Comparison of ENCODE assay signal across 8 cellular contexts in genomic region chr20:49846206-49846807, GRCh38. TPM values are rescaled to one million over a fixed set of nuclear protein-coding genes. Genes with fewer than 3 reads are reported as not detected.
DNase-seq lines count a peak whose midpoint lies in the region; ATAC-seq and TF ChIP-seq lines count a peak whose summit lies in the region.

No MANE protein-coding gene starts in this region.

- CTCF ChIA-PET in activated CD4-positive, alpha-beta T cell treated with anti-CD3 and anti-CD28 coated beads for 36 hours (lab: Charles Lee): interaction anchor here (0.6 to 4.3 kb wide), 39 partner anchors 9 to 462 kb away, joined by 3 to 59 read pairs (median 4); partner anchors contain the start of genes B4GALT5, SLC9A8 and SPATA2

- H3K27ac ChIP-seq in thoracic aorta: peak overlapping the region; percentile 5 to 46

- H3K9me3 Mint-ChIP-seq in activated CD4-positive, alpha-beta T cell treated with anti-CD3 and anti-CD28 coated beads for 36 hours (ENCODE audit: low read depth): no peaks in the 10 kb centered on the region
- H3K9me3 Mint-ChIP-seq in naive thymus-derived CD8-positive, alpha-beta T cell: peaks cover 0 to 2% (median 0%) of the 10 kb centered on the region in 9 donors

- peaks cover 4% of the 10 kb centered on the region for H3K9me3 ChIP-seq in thoracic aorta

- DNase-seq in AG09319 (ENCODE audit: extremely low read depth, low read depth): no peak
- DNase-seq in GM19238 (ENCODE audit: insufficient read length, low spot score): peak; percentile 35
- peak; percentile 16 for DNase-seq in NCI-H226
- peak; percentile 67 for DNase-seq in activated CD4-positive, alpha-beta T cell treated with anti-CD3 and anti-CD28 coated beads for 36 hours
- peak; percentile 42 for DNase-seq in epidermal melanocyte (ENCODE audit: insufficient read length, low spot score)
- DNase-seq in naive thymus-derived CD8-positive, alpha-beta T cell: peak in 9 of 10 donors; percentile 27 to 75 (median 47)
- no peak for DNase-seq in thoracic aorta (ENCODE audit: low spot score)

- peaks cover 23 to 33% of the 10 kb centered on the region in 2 donors for H3K4me1 ChIP-seq in thoracic aorta (ENCODE audit: control insufficient read depth in 1 of 2, low read depth in 2 of 2)

- TF ChIP-seq CTCF in AG09319 (IDR thresholded peaks at IDR 0.05; ENCODE audit: low read depth, low read length) (peak; percentile 51), thoracic aorta (IDR thresholded peaks at IDR 0.05) (peak; percentile 52)

- no peaks in the 10 kb centered on the region for H3K27me3 Mint-ChIP-seq in activated CD4-positive, alpha-beta T cell treated with anti-CD3 and anti-CD28 coated beads for 36 hours
- no peaks in the 10 kb centered on the region for H3K27me3 Mint-ChIP-seq in naive thymus-derived CD8-positive, alpha-beta T cell

- intact Hi-C loops in activated CD4-positive, alpha-beta T cell treated with anti-CD3 and anti-CD28 coated beads for 36 hours (cut with DNase I, micrococcal nuclease): loop anchor here (1.0 to 10.0 kb wide), 4 partner anchors 235 to 512 kb away; no protein-coding TSS in a partner anchor

- peak; percentile 81 for ATAC-seq in activated CD4-positive, alpha-beta T cell treated with anti-CD3 and anti-CD28 coated beads for 36 hours
- peak; percentile 80 to 83 for ATAC-seq in naive thymus-derived CD8-positive, alpha-beta T cell
- ATAC-seq in thoracic aorta (ENCODE audit: insufficient number of reproducible peaks, low FRiP score, low read depth) (no peak), HG02981 (IDR thresholded peaks at IDR 0.05; ENCODE audit: unreplicated experiment) (no peak)

- peaks cover 7% of the 10 kb centered on the region for H3K4me1 Mint-ChIP-seq in activated CD4-positive, alpha-beta T cell treated with anti-CD3 and anti-CD28 coated beads for 36 hours
- H3K4me1 Mint-ChIP-seq in naive thymus-derived CD8-positive, alpha-beta T cell: peaks cover 5 to 14% (median 8%) of the 10 kb centered on the region in 4 donors

- POLR2A ChIA-PET in activated CD4-positive, alpha-beta T cell treated with anti-CD3 and anti-CD28 coated beads for 36 hours (lab: Charles Lee): no interaction called here
- POLR2A ChIA-PET in naive thymus-derived CD8-positive, alpha-beta T cell (lab: Charles Lee): interaction anchor here (0.6 to 0.9 kb wide), 3 partner anchors 26 to 151 kb away, joined by 3 to 5 read pairs (median 4); no protein-coding TSS in a partner anchor

- peaks cover 9% of the 10 kb centered on the region for H3K36me3 ChIP-seq in thoracic aorta

- no peak overlapping the region for H3K27ac Mint-ChIP-seq in activated CD4-positive, alpha-beta T cell treated with anti-CD3 and anti-CD28 coated beads for 36 hours
- H3K27ac Mint-ChIP-seq in naive thymus-derived CD8-positive, alpha-beta T cell: peak overlapping the region in 1 of 10 donors; percentile 53

- peaks cover 24% of the 10 kb centered on the region for H3K36me3 Mint-ChIP-seq in activated CD4-positive, alpha-beta T cell treated with anti-CD3 and anti-CD28 coated beads for 36 hours (ENCODE audit: low read depth)
- peaks cover 0 to 62% (median 19%) of the 10 kb centered on the region in 3 donors for H3K36me3 Mint-ChIP-seq in naive thymus-derived CD8-positive, alpha-beta T cell

- H3K4me3 Mint-ChIP-seq in activated CD4-positive, alpha-beta T cell treated with anti-CD3 and anti-CD28 coated beads for 36 hours: no peak overlapping the region
- H3K4me3 Mint-ChIP-seq in naive thymus-derived CD8-positive, alpha-beta T cell: no peak overlapping the region

- no peaks in the 10 kb centered on the region for H3K27me3 ChIP-seq in thoracic aorta (replicated peaks; ENCODE audit: insufficient read depth)

- no peak overlapping the region for H3K4me3 ChIP-seq in thoracic aorta

RNA-seq across cellular contexts. Expression of gene SLC9A8, which starts 33.7 kb away (rescaled TPM):
- 10 to 100 TPM; 12.6 to 16.7 TPM for total RNA-seq in activated CD4-positive, alpha-beta T cell treated with anti-CD3 and anti-CD28 coated beads for 36 hours
- 10 to 100 TPM; 28.3 to 29.3 TPM for total RNA-seq in naive thymus-derived CD8-positive, alpha-beta T cell
- polyA plus RNA-seq in naive thymus-derived CD8-positive, alpha-beta T cell: 1 to 10 TPM; 4.7 to 9.0 (median 6.0) TPM
- total RNA-seq in thoracic aorta: 10 to 100 TPM in 1 of 2 donors, 1 to 10 TPM in 1; 9.2 to 14.3 TPM

Comparison
In these comparisons a context has a peak if more than half of its experiments do, and no peak if none do; other contexts are left out.
1. DNase-seq: peak in GM19238 (single experiment), NCI-H226 (single experiment), activated CD4-positive, alpha-beta T cell treated with anti-CD3 and anti-CD28 coated beads for 36 hours (single experiment), epidermal melanocyte (single experiment) and naive thymus-derived CD8-positive, alpha-beta T cell (9 of 10); none in AG09319 (single experiment) and thoracic aorta (single experiment).
2. ATAC-seq: peak in activated CD4-positive, alpha-beta T cell treated with anti-CD3 and anti-CD28 coated beads for 36 hours (single experiment) and naive thymus-derived CD8-positive, alpha-beta T cell (2 of 2); none in thoracic aorta (single experiment) and HG02981 (single experiment).